ENCODE assay signal across 2 cellular contexts in genomic region chr1:150487763-150488115, GRCh38.
TF ChIP-seq lines count a peak whose summit lies in the region.

No MANE protein-coding gene starts in this region.

TF ChIP-seq in endothelial cell of umbilical vein, 7 proteins besides CTCF, POLR2A, EP300 and RAD21:
- TF ChIP-seq MAX (IDR thresholded peaks at IDR 0.05; ENCODE audit: insufficient read depth, insufficient read length) (no peak), EZH2 (IDR thresholded peaks at IDR 0.05; ENCODE audit: borderline replicate concordance, low read depth, low read length, severe bottlenecking) (no peak), FOS (IDR thresholded peaks at IDR 0.05; ENCODE audit: borderline replicate concordance, insufficient read depth, low read length) (no peak), GATA2 (IDR thresholded peaks at IDR 0.05; ENCODE audit: insufficient read depth, insufficient read length, low read depth, low read length) (no peak), POLR2AphosphoS5 (IDR thresholded peaks at IDR 0.05; ENCODE audit: insufficient read depth, low read depth, low read length) (no peak), MYC (IDR thresholded peaks at IDR 0.05; ENCODE audit: low read depth, low read length) (no peak)

TF ChIP-seq in GM12891, 5 proteins besides CTCF, POLR2A, EP300 and RAD21:
- TF ChIP-seq POLR2AphosphoS5 (IDR thresholded peaks at IDR 0.05; ENCODE audit: low read depth, low read length) (no peak), TAF1 (IDR thresholded peaks at IDR 0.05; ENCODE audit: low read depth, low read length) (no peak), POU2F2 (IDR thresholded peaks at IDR 0.05; ENCODE audit: low read depth, low read length) (no peak), SPI1 (IDR thresholded peaks at IDR 0.05; ENCODE audit: low read depth, low read length) (no peak), PAX5 (IDR thresholded peaks at IDR 0.05; ENCODE audit: insufficient read depth, low read length, severe bottlenecking) (no peak)
